ENCODE assay signal across 17 cellular contexts in the genomic region with DNA sequence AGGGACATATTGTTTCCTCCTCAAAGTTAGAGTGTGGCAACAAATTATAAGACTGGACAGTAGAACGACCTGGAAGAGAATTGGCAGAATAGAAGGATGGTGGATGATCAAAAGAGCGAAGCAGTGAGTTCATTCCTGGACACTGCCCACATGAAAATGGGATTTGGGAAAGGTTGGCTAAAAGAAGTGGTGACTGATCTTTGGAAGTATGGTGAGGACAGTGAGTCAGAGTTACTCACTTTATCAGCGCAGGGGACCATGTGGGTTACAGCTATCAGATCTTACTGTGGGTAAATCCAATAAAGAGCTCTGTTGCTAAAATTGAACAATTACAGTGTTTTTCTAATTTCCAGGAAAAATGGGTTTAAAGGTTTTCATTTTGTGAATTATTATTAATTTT. TPM values are rescaled to one million over a fixed set of nuclear protein-coding genes. Genes with fewer than 3 reads are reported as not detected.
A peak's percentile ranks its signal among the peaks of the same experiment; 100 is the strongest.
DNase-seq lines count a peak whose midpoint lies in the region; ATAC-seq, FAIRE-seq and TF ChIP-seq lines count a peak whose summit lies in the region.
"Had no signal": no experiment of that assay in that cellular context is flagged by ENCODE, and none has a peak within 500 bp of the region (broad histone marks: within the 10 kb centered on the region; RNA-seq: fewer than 3 reads in every experiment).

No MANE protein-coding gene starts in this region.

- no peak overlapping the region for H3K4me3 ChIP-seq in fibroblast of villous mesenchyme (ENCODE audit: low read depth, low read length)
- H3K4me3 ChIP-seq: dorsolateral prefrontal cortex had no signal

- no peak overlapping the region for H3K27ac Mint-ChIP-seq in natural killer cell
- no peak overlapping the region for H3K27ac Mint-ChIP-seq in natural killer cell treated with Interleukin-12 subunit alpha and Interleukin-12 subunit beta and Interleukin-15 and Interleukin-18, amount 100 ng/mL, for 72 hours

- TF ChIP-seq CTCF in natural killer cell (IDR thresholded peaks at IDR 0.05) (no peak), fibroblast of villous mesenchyme (IDR thresholded peaks at IDR 0.05; ENCODE audit: insufficient read depth, low read depth, low read length) (no peak)

- H3K36me3 Mint-ChIP-seq in natural killer cell: no peaks in the 10 kb centered on the region
- no peaks in the 10 kb centered on the region for H3K36me3 Mint-ChIP-seq in natural killer cell treated with Interleukin-12 subunit alpha and Interleukin-12 subunit beta and Interleukin-15 and Interleukin-18, amount 100 ng/mL, for 72 hours

- DNase-seq in natural killer cell (no peak), SW 1271 (lab: John Stamatoyannopoulos, UW) (peak; percentile 10 to 49), fibroblast of villous mesenchyme (ENCODE audit: low read depth) (peak; percentile 43), urothelium cell line (ENCODE audit: low spot score) (peak; percentile 70), iPS-NIHi11 (ENCODE audit: low spot score) (no peak), NCI-H146 (lab: John Stamatoyannopoulos, UW) (no peak)
- no peak for DNase-seq in natural killer cell treated with Interleukin-12 subunit alpha and Interleukin-12 subunit beta and Interleukin-15 and Interleukin-18, amount 100 ng/mL, for 72 hours (ENCODE audit: low spot score)
- DNase-seq: anterior cingulate cortex, dorsolateral prefrontal cortex, H7, NCI-H1105, NCI-H69, nucleus accumbens, SIG-M5 had no signal

- H3K9me3 Mint-ChIP-seq in natural killer cell: no peaks in the 10 kb centered on the region
- no peaks in the 10 kb centered on the region for H3K9me3 Mint-ChIP-seq in natural killer cell treated with Interleukin-12 subunit alpha and Interleukin-12 subunit beta and Interleukin-15 and Interleukin-18, amount 100 ng/mL, for 72 hours

- intact Hi-C loops in natural killer cell (cut with micrococcal nuclease): no loop called here

- peak; percentile 94 for FAIRE-seq in urothelium cell line (lab: Jason Lieb, UNC)
- FAIRE-seq: GM12891 had no signal

- H3K4me1 Mint-ChIP-seq in natural killer cell: peaks cover 22 to 25% of the 10 kb centered on the region in 2 donors
- H3K4me1 Mint-ChIP-seq in natural killer cell treated with Interleukin-12 subunit alpha and Interleukin-12 subunit beta and Interleukin-15 and Interleukin-18, amount 100 ng/mL, for 72 hours (ENCODE audit: low read depth in 2 of 2): peaks cover 19 to 28% of the 10 kb centered on the region in 2 donors

- ATAC-seq in natural killer cell (no peak), GM19452 (IDR thresholded peaks at IDR 0.05; ENCODE audit: unreplicated experiment) (no peak)
- no peak for ATAC-seq in natural killer cell treated with Interleukin-12 subunit alpha and Interleukin-12 subunit beta and Interleukin-15 and Interleukin-18, amount 100 ng/mL, for 72 hours
- ATAC-seq: left lobe of liver had no signal

- H3K27me3 Mint-ChIP-seq in natural killer cell (ENCODE audit: low read depth in 2 of 2): peaks cover 12 to 23% of the 10 kb centered on the region in 2 donors
- H3K27me3 Mint-ChIP-seq in natural killer cell treated with Interleukin-12 subunit alpha and Interleukin-12 subunit beta and Interleukin-15 and Interleukin-18, amount 100 ng/mL, for 72 hours: peaks cover 18 to 30% of the 10 kb centered on the region in 2 donors

- peak overlapping the region; percentile 1 for H3K4me3 Mint-ChIP-seq in natural killer cell
- no peak overlapping the region for H3K4me3 Mint-ChIP-seq in natural killer cell treated with Interleukin-12 subunit alpha and Interleukin-12 subunit beta and Interleukin-15 and Interleukin-18, amount 100 ng/mL, for 72 hours

RNA-seq across cellular contexts. Expression of gene TANC2, which starts 2.7 kb away (rescaled TPM):
- total RNA-seq in natural killer cell (10 to 100 TPM; 53.9 to 59.9 (median 59.4) TPM), fibroblast of villous mesenchyme (35.1 and 40.2 TPM in 2 replicates)
- 10 to 100 TPM in 1 of 2 donors, 1 to 10 TPM in 1; 8.8 to 17.4 TPM for total RNA-seq in natural killer cell treated with Interleukin-12 subunit alpha and Interleukin-12 subunit beta and Interleukin-15 and Interleukin-18, amount 100 ng/mL, for 72 hours

Comparison
In these comparisons a context has a peak if more than half of its experiments do, and no peak if none do; other contexts are left out.
1. DNase-seq: peak in SW 1271 (2 of 2), fibroblast of villous mesenchyme (single experiment) and urothelium cell line (single experiment); none in natural killer cell (single experiment), natural killer cell treated with Interleukin-12 subunit alpha and Interleukin-12 subunit beta and Interleukin-15 and Interleukin-18, amount 100 ng/mL, for 72 hours (single experiment), iPS-NIHi11 (single experiment) and NCI-H146 (single experiment).